In the genomic region with DNA sequence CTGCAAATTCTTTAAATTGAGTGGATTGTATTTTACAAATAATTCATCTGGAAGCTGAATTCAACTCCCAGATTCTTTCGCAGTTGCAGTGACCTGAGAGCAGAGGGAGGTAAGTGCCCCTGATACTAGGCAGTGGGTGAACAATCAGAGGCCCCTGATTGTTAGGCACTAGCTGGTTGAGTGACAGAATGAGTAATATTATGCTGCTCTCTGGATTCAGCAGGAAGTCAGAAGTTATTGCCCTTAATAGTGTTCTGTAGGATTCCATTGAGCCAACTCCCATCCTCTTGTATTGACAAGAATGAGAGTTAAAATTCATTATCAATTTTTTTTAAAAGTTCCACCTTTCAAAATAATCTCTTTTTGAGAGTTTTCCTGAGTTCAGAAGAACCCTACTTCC, we compare ENCODE assay signal across 13 cellular contexts.
DNase-seq lines count a peak whose midpoint lies in the region; ATAC-seq and TF ChIP-seq lines count a peak whose summit lies in the region.
"Had no signal": no experiment of that assay in that cellular context is flagged by ENCODE, and none has a peak within 500 bp of the region (broad histone marks: within the 10 kb centered on the region; RNA-seq: fewer than 3 reads in every experiment).

No MANE protein-coding gene starts in this region.

- H3K14ac ChIP-seq in mesenchymal stem cell (ENCODE audit: low read length in 2 of 2) = no peak overlapping the region

- no peak for ATAC-seq in GM19351 (IDR thresholded peaks at IDR 0.05; ENCODE audit: unreplicated experiment)

- no peak overlapping the region for H3K4ac ChIP-seq in mesenchymal stem cell (ENCODE audit: low read depth in 1 of 2, low read length in 2 of 2)

- peak overlapping the region; percentile 99 for H2BK5ac ChIP-seq in mesenchymal stem cell (ENCODE audit: low read depth, low read length, poor library complexity, severe bottlenecking)

- peak; percentile 19 for DNase-seq in GM12865 (ENCODE audit: low read depth)
- DNase-seq in SJCRH30 = no peak
- no peak for DNase-seq in brain microvascular endothelial cell
- no peak for DNase-seq in mesenchymal stem cell
- no peak for DNase-seq in SIG-M5 treated with dmso at 0.1 percent for 504 hours (lab: John Stamatoyannopoulos, UW; ENCODE audit: unreplicated experiment)
- DNase-seq in NK-92 (lab: John Stamatoyannopoulos, UW; ENCODE audit: unreplicated experiment) = no peak
- DNase-seq: Caco-2; CD4-positive, alpha-beta T cell; GDM1; H9 had no signal

- H2BK15ac ChIP-seq in mesenchymal stem cell (ENCODE audit: low read depth, poor library complexity, severe bottlenecking) = no peak overlapping the region

- peaks cover 23% of the 10 kb centered on the region for H3K4me1 ChIP-seq in SJCRH30
- H3K4me1 ChIP-seq in mesenchymal stem cell (ENCODE audit: control insufficient read depth, insufficient read depth, low read depth, low read length) = peaks cover 6% of the 10 kb centered on the region
- H3K4me1 ChIP-seq: Caco-2 had no signal

- WGBS in mesenchymal stem cell = 85% methylated on average over 1 of the region's 1 CpG

- no peaks in the 10 kb centered on the region for H3K9me3 ChIP-seq in SJCRH30 (replicated peaks)
- H3K9me3 ChIP-seq in mesenchymal stem cell (ENCODE audit: control insufficient read depth, low read length) = peaks cover 3% of the 10 kb centered on the region
- H3K9me3 ChIP-seq: Caco-2 had no signal

- H3K18ac ChIP-seq in mesenchymal stem cell (ENCODE audit: low read depth in 1 of 2, low read length in 2 of 2) = no peak overlapping the region

- no peaks in the 10 kb centered on the region for H3K79me1 ChIP-seq in mesenchymal stem cell (replicated peaks; ENCODE audit: low read length, poor library complexity, severe bottlenecking)

- H4K8ac ChIP-seq in mesenchymal stem cell (ENCODE audit: low read length) = no peak overlapping the region

- TF ChIP-seq CTCF in GM12865 (IDR thresholded peaks at IDR 0.05; ENCODE audit: insufficient read depth, low read depth, low read length, missing control alignments) (no peak), brain microvascular endothelial cell (IDR thresholded peaks at IDR 0.05; ENCODE audit: low read depth, low read length, missing control alignments) (no peak)

- H4K91ac ChIP-seq in mesenchymal stem cell (ENCODE audit: low read length) = no peak overlapping the region

- H3K4me3 ChIP-seq in GM12865 (ENCODE audit: low read depth, low read length) = no peak overlapping the region
- no peak overlapping the region for H3K4me3 ChIP-seq in SJCRH30
- no peak overlapping the region for H3K4me3 ChIP-seq in brain microvascular endothelial cell (ENCODE audit: low read depth, low read length)
- no peak overlapping the region for H3K4me3 ChIP-seq in mesenchymal stem cell (ENCODE audit: insufficient read depth in 1 of 2, low read depth in 1 of 2, low read length in 2 of 2)

- in situ Hi-C loops in brain microvascular endothelial cell (cut with HindIII; ENCODE audit: low pct_ligation_motif_present, low sequenced_read_pairs) = no loop called here

- H2AK5ac ChIP-seq in mesenchymal stem cell (ENCODE audit: low read length, severe bottlenecking) = no peak overlapping the region

- no peak overlapping the region for H2BK120ac ChIP-seq in mesenchymal stem cell (ENCODE audit: low read depth, low read length)

- H3K23ac ChIP-seq in mesenchymal stem cell (ENCODE audit: low read length in 2 of 2) = no peak overlapping the region

- H3K9ac ChIP-seq in mesenchymal stem cell (ENCODE audit: low read length) = no peak overlapping the region
- H3K9ac ChIP-seq: KMS-11 had no signal

- peak overlapping the region; percentile 33 for H3K4me2 ChIP-seq in mesenchymal stem cell (ENCODE audit: low read length, poor library complexity, severe bottlenecking)
- H3K4me2 ChIP-seq: KMS-11 had no signal

- no peaks in the 10 kb centered on the region for H3K36me3 ChIP-seq in SJCRH30
- H3K36me3 ChIP-seq in brain microvascular endothelial cell (replicated peaks) = no peaks in the 10 kb centered on the region
- H3K36me3 ChIP-seq in mesenchymal stem cell (ENCODE audit: control insufficient read depth in 1 of 2, insufficient read depth in 2 of 2, low read depth in 1 of 2, low read length in 2 of 2) = no peaks in the 10 kb centered on the region

- no peaks in the 10 kb centered on the region for H3K27me3 ChIP-seq in SJCRH30
- H3K27me3 ChIP-seq in brain microvascular endothelial cell (replicated peaks) = no peaks in the 10 kb centered on the region
- H3K27me3 ChIP-seq in mesenchymal stem cell (ENCODE audit: control insufficient read depth in 1 of 2, insufficient read depth in 1 of 2, low read length in 2 of 2) = no peaks in the 10 kb centered on the region

- no peak overlapping the region for H2AFZ ChIP-seq in mesenchymal stem cell (ENCODE audit: low read depth, low read length)

- H2BK12ac ChIP-seq in mesenchymal stem cell (ENCODE audit: low read length in 2 of 2) = no peak overlapping the region

- H3K27ac ChIP-seq in SJCRH30 (peak overlapping the region; percentile 57), brain microvascular endothelial cell (peak overlapping the region; percentile 13), mesenchymal stem cell (ENCODE audit: low read length, poor library complexity, severe bottlenecking) (peak overlapping the region; percentile 99)
- H3K27ac ChIP-seq: C4-2B, KMS-11 had no signal

Comparison
In these comparisons a context has a peak if more than half of its experiments do, and no peak if none do; other contexts are left out.
1. H3K27ac ChIP-seq: peak in every context shown above with its lines; median percentile 99 in mesenchymal stem cell; 57 in SJCRH30; 13 in brain microvascular endothelial cell.